Comparison of ENCODE assay signal across 10 cellular contexts in the genomic region with DNA sequence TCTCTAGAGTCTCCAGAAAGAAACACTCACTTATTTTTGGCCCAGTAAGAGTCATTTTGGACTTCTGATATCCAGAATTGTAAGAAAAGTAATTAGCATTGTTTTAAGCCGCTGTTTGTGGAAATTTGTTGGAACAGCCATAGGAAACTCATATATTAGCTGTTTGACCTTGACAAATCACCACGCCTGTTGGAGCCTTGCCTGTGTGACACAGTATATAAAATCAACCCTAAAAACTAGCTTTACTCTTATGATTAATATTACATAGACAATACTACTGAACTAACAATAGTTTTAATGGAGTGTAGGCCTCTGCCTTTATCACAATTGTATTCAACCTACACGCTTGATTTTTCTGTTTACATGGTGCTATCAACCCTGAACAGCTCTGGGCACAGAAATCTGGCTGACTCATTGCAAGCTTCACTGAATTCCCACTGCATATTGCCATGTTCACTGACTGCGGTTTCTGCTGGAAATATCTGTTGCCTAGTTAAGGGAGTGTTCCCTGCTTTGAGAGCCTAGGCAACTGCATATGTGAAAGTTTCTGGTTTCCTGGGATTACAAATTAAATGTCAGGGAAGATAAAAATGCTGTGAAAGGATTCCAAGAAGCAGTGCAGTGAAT.
DNase-seq lines count a peak whose midpoint lies in the region; ATAC-seq and TF ChIP-seq lines count a peak whose summit lies in the region.
"Had no signal": no experiment of that assay in that cellular context is flagged by ENCODE, and none has a peak within 500 bp of the region (broad histone marks: within the 10 kb centered on the region; RNA-seq: fewer than 3 reads in every experiment).

No MANE protein-coding gene starts in this region.

- no peak overlapping the region for H3K27ac ChIP-seq in psoas muscle

- DNase-seq in Daoy (ENCODE audit: low read depth) (peak; percentile 75), SW480 (ENCODE audit: low spot score) (peak; percentile 31), fibroblast of villous mesenchyme (ENCODE audit: low read depth) (peak; percentile 33), psoas muscle (no peak), GDM1 (lab: John Stamatoyannopoulos, UW) (no peak), CD1c-positive myeloid dendritic cell (ENCODE audit: extremely low spot score) (no peak), NCI-H2107 (lab: John Stamatoyannopoulos, UW) (no peak)
- DNase-seq: activated naive CD4-positive, alpha-beta T cell treated with Interleukin-2 at 50 U/mL for 16 hours; NCI-H1105 had no signal

- H3K36me3 ChIP-seq in psoas muscle (ENCODE audit: insufficient read depth in 1 of 2, low read depth in 1 of 2), result no peaks in the 10 kb centered on the region

- H3K4me1 ChIP-seq in psoas muscle, result peaks cover 21% of the 10 kb centered on the region

- no peak for TF ChIP-seq CTCF in fibroblast of villous mesenchyme (IDR thresholded peaks at IDR 0.05; ENCODE audit: insufficient read depth, low read depth, low read length)
- no peak for TF ChIP-seq CTCF in psoas muscle (IDR thresholded peaks at IDR 0.05)

- H3K27me3 ChIP-seq in psoas muscle (ENCODE audit: insufficient read depth in 3 of 3, low read length in 2 of 3), result no peaks in the 10 kb centered on the region

- H3K9me3 ChIP-seq in psoas muscle, result no peaks in the 10 kb centered on the region

- 16 to 26% (median 23%) methylated on average over 4 of the region's 4 CpGs for WGBS in psoas muscle, 3 donors

- ATAC-seq in psoas muscle (peak in 3 of 4 donors; percentile 44 to 74 (median 67)), HG02852 (IDR thresholded peaks at IDR 0.05; ENCODE audit: unreplicated experiment) (no peak)

- intact Hi-C loops in psoas muscle (cut with DNase I), result no loop called here

- H3K4me3 ChIP-seq in fibroblast of villous mesenchyme (ENCODE audit: low read depth, low read length) (no peak overlapping the region), psoas muscle (no peak overlapping the region)

Comparison
In these comparisons a context has a peak if more than half of its experiments do, and no peak if none do; other contexts are left out.
1. DNase-seq: peak in Daoy (single experiment), SW480 (single experiment) and fibroblast of villous mesenchyme (single experiment); none in psoas muscle (0 of 2), GDM1 (single experiment), CD1c-positive myeloid dendritic cell (single experiment) and NCI-H2107 (single experiment).